29 cellular contexts compared by ENCODE assay signal in the genomic region with DNA sequence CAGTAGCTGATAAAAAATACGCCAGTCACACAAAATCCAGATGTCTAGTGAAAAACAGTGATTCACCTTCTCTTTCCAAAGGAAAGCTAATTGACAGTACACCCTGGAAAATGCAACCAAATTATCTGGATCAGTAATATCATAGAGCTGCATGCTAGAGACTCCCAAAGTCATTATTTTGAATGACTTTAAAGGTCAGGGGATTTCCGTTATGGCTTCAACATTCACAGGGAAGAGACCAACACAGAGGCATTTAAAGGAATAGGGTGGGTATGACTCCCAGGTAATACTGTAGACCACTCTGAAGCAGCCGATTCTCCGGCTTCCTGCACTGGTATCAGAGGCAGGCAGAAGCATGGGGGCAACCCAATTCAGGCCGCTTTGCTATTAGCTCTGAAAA.
"Had no signal": no experiment of that assay in that cellular context is flagged by ENCODE, and none has a peak within 500 bp of the region (broad histone marks: within the 10 kb centered on the region; RNA-seq: fewer than 3 reads in every experiment).

No MANE protein-coding gene starts in this region.

- H3K27me3 ChIP-seq: cardiac muscle cell, MG63 had no signal

- H3K36me3 ChIP-seq: cardiac muscle cell, MG63 had no signal

- H3K9me3 ChIP-seq: MG63 had no signal

- H3K27ac ChIP-seq: cardiac muscle cell had no signal

- ATAC-seq: activated CD8-positive, alpha-beta T cell treated with anti-CD3 and anti-CD28 coated beads for 36 hours; activated T-cell treated with anti-CD3 and anti-CD28 coated beads, Interleukin-2, amount 50 U/mL, for 72 hours; activated T-helper 17 cell treated with anti-CD3 and anti-CD28 coated beads, Interleukin-2, amount 50 U/mL, for 72 hours; Panc1; SK-N-SH treated with all-trans-retinoic acid at 6 μM for 48 hours had no signal

- H3K4me3 ChIP-seq: cardiac muscle cell, MG63 had no signal

- DNase-seq: activated CD4-positive, alpha-beta T cell treated with anti-CD3 and anti-CD28 coated beads, Interleukin-2, amount 10 ng/mL, durations not matched to agents 24 days and 14 days; activated CD4-positive, alpha-beta T cell treated with anti-CD3 and anti-CD28 coated beads, Interleukin-2, amount 50 U/mL, for 4 hours; activated CD8-positive, alpha-beta T cell treated with anti-CD3 and anti-CD28 coated beads for 36 hours; activated effector memory CD4-positive, alpha-beta T cell treated with anti-CD3 and anti-CD28 coated beads, Interleukin-2, amount 50 U/mL, for 16 hours; activated naive CD4-positive, alpha-beta T cell; activated naive CD4-positive, alpha-beta T cell treated with anti-CD3 and anti-CD28 coated beads, Interleukin-2, amount 50 U/mL, for 16 hours; activated naive CD8-positive, alpha-beta T cell treated with anti-CD3 and anti-CD28 coated beads for 36 hours; activated T-cell treated with anti-CD3 and anti-CD28 coated beads, Interleukin-2, amount 50 U/mL, for 1 hour; activated T-cell treated with anti-CD3 and anti-CD28 coated beads, Interleukin-2, amount 50 U/mL, for 72 hours; amniotic stem cell; aorta; Kasumi-1; KG1; MG63; NCI-H1048; NCI-H1105 treated with DMSO at 0.1 percent for 48 hours; NCI-H1436 treated with DMSO at 0.1 percent for 48 hours; NCI-H1694 treated with DMSO at 0.1 percent for 48 hours; NCI-H2029; NCI-H345; NCI-H524 treated with DMSO at 0.1 percent for 48 hours; SIG-M5; T-helper 1 cell; T-helper 2 cell; T-helper 9 cell had no signal
